Comparison of ENCODE assay signal across 15 cellular contexts in the genomic region with DNA sequence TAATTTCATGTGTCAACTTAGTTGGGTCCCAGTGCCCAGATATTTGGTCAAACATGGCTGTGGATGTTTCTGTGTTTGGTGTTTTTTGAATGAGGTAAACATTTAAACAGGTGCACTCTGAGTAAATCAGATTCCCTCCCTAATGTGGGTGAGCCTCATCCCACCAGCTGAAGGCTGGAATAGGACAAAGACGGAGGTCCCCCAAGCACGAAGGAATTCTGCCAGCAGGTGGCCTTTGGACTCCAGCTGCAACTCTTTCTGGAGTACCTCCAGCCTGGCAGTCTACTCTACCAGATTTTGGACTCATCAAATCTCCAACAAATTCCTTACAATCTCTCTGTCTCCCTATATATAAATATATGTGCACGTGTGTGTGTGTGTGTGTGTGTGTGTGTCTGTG.
A peak's percentile ranks its signal among the peaks of the same experiment; 100 is the strongest.
DNase-seq lines count a peak whose midpoint lies in the region; ATAC-seq and TF ChIP-seq lines count a peak whose summit lies in the region.
"Had no signal": no experiment of that assay in that cellular context is flagged by ENCODE, and none has a peak within 500 bp of the region (broad histone marks: within the 10 kb centered on the region; RNA-seq: fewer than 3 reads in every experiment).

No MANE protein-coding gene starts in this region.

- peaks cover 21% of the 10 kb centered on the region for H3K9me3 Mint-ChIP-seq in activated naive CD4-positive, alpha-beta T cell treated with anti-CD3 and anti-CD28 coated beads, Interleukin-2, amount 10 ng/mL, durations not matched to agents 7 days and 5 days

- DNase-seq in DMS53 (lab: John Stamatoyannopoulos, UW) (peak; percentile 66), DMS53 treated with DMSO at 0.1 percent for 48 hours (lab: John Stamatoyannopoulos, UW; ENCODE audit: unreplicated experiment) (no peak), left lobe of liver (ENCODE audit: low spot score) (no peak), GM13976 (ENCODE audit: low spot score) (no peak)
- DNase-seq in activated naive CD4-positive, alpha-beta T cell treated with anti-CD3 and anti-CD28 coated beads, Interleukin-2, amount 10 ng/mL, durations not matched to agents 7 days and 5 days, result no peak
- no peak for DNase-seq in activated naive CD4-positive, alpha-beta T cell treated with Interleukin-2 at 50 U/mL for 16 hours
- DNase-seq: 8988T; CD8-positive, alpha-beta memory T cell; NCI-H1436 treated with DMSO at 0.1 percent for 48 hours; NCI-H2029 treated with DMSO at 0.1 percent for 48 hours; NCI-H510A treated with DMSO at 0.1 percent for 48 hours; PC-9 had no signal

- peaks cover 79% of the 10 kb centered on the region for H3K4me1 Mint-ChIP-seq in activated naive CD4-positive, alpha-beta T cell treated with anti-CD3 and anti-CD28 coated beads, Interleukin-2, amount 10 ng/mL, durations not matched to agents 7 days and 5 days

- H3K27ac Mint-ChIP-seq in activated naive CD4-positive, alpha-beta T cell treated with anti-CD3 and anti-CD28 coated beads, Interleukin-2, amount 10 ng/mL, durations not matched to agents 7 days and 5 days, result peak overlapping the region; percentile 87

- CTCF ChIA-PET in activated naive CD4-positive, alpha-beta T cell treated with anti-CD3 and anti-CD28 coated beads, Interleukin-2, amount 10 ng/mL, durations not matched to agents 7 days and 5 days (lab: Charles Lee), result no interaction called here

- H3K27me3 Mint-ChIP-seq in activated naive CD4-positive, alpha-beta T cell treated with anti-CD3 and anti-CD28 coated beads, Interleukin-2, amount 10 ng/mL, durations not matched to agents 7 days and 5 days, result no peaks in the 10 kb centered on the region

- ATAC-seq in left lobe of liver, result peak; percentile 18
- no peak for ATAC-seq in HG02840 (IDR thresholded peaks at IDR 0.05; ENCODE audit: low FRiP score, unreplicated experiment)
- no peak for ATAC-seq in GM21367 (IDR thresholded peaks at IDR 0.05; ENCODE audit: unreplicated experiment)
- ATAC-seq: K562 had no signal

- TF ChIP-seq CTCF in GM13976 (IDR thresholded peaks at IDR 0.05; ENCODE audit: borderline replicate concordance, control extremely low read depth, extremely low read depth, insufficient read depth, missing control alignments), result no peak

- peaks cover 10% of the 10 kb centered on the region for H3K36me3 Mint-ChIP-seq in activated naive CD4-positive, alpha-beta T cell treated with anti-CD3 and anti-CD28 coated beads, Interleukin-2, amount 10 ng/mL, durations not matched to agents 7 days and 5 days

- peak overlapping the region; percentile 11 for H3K4me3 Mint-ChIP-seq in activated naive CD4-positive, alpha-beta T cell treated with anti-CD3 and anti-CD28 coated beads, Interleukin-2, amount 10 ng/mL, durations not matched to agents 7 days and 5 days
- H3K4me3 Mint-ChIP-seq: CD8-positive, alpha-beta memory T cell had no signal

- in situ Hi-C loops in GM13976 (cut with MboI; ENCODE audit: low sequenced_read_pairs, unreplicated experiment), result no loop called here
